Comparison of ENCODE assay signal across 25 cellular contexts in genomic region chr6:90192857-90193256, GRCh38.
A peak's percentile ranks its signal among the peaks of the same experiment; 100 is the strongest.
DNase-seq lines count a peak whose midpoint lies in the region; ATAC-seq, FAIRE-seq and TF ChIP-seq lines count a peak whose summit lies in the region.
"Had no signal": no experiment of that assay in that cellular context is flagged by ENCODE, and none has a peak within 500 bp of the region (broad histone marks: within the 10 kb centered on the region; RNA-seq: fewer than 3 reads in every experiment).

No MANE protein-coding gene starts in this region.

- H3K4me3 Mint-ChIP-seq in activated CD4-positive, alpha-beta T cell treated with anti-CD3 and anti-CD28 coated beads for 36 hours: peak overlapping the region; percentile 16
- no peak overlapping the region for H3K4me3 Mint-ChIP-seq in T-helper 17 cell

- H3K4me2 ChIP-seq in DOHH2 (ENCODE audit: low read length) (peak overlapping the region; percentile 41), keratinocyte (ENCODE audit: control insufficient read depth, extremely low read depth, insufficient read depth, low read depth, low read length) (no peak overlapping the region)
- H3K4me2 ChIP-seq: SK-N-SH had no signal

- dilution Hi-C loops in keratinocyte (cut with MboI; ENCODE audit: extremely low pct_ligation_motif_present, low sequenced_read_pairs): no loop called here

- H3K4me3 ChIP-seq in DOHH2 (ENCODE audit: low read length): peak overlapping the region; percentile 16
- no peak overlapping the region for H3K4me3 ChIP-seq in keratinocyte (ENCODE audit: control insufficient read depth in 2 of 3, extremely low read depth in 1 of 3, insufficient read depth in 2 of 3, low read depth in 1 of 3, low read length in 3 of 3)
- H3K4me3 ChIP-seq: upper lobe of left lung had no signal

- DNase-seq in activated CD4-positive, alpha-beta T cell treated with anti-CD3 and anti-CD28 coated beads for 36 hours: peak; percentile 22
- DNase-seq in activated CD4-positive, alpha-beta T cell treated with anti-CD3 and anti-CD28 coated beads, Interleukin-2, amount 50 U/mL, for 1 hour: no peak
- DNase-seq in T-helper 17 cell (no peak), keratinocyte (ENCODE audit: low read depth, low spot score) (no peak), NCI-H345 treated with DMSO at 0.1 percent for 48 hours (lab: John Stamatoyannopoulos, UW; ENCODE audit: unreplicated experiment) (no peak)
- DNase-seq: activated gamma-delta T cell; BE2C; Caco-2; central memory CD4-positive, alpha-beta T cell; dermis blood vessel endothelial cell; left cardiac atrium; mesendoderm; NCI-H2107; NCI-H526; RPMI8226; SK-N-SH; stimulated activated CD4-positive, alpha-beta T cell treated with anti-CD3 and anti-CD28 coated beads, Interleukin-4, amount 100 ng/mL, for 4 hours; upper lobe of left lung had no signal

- peaks cover 39% of the 10 kb centered on the region for H3K36me3 Mint-ChIP-seq in activated CD4-positive, alpha-beta T cell treated with anti-CD3 and anti-CD28 coated beads for 36 hours (ENCODE audit: low read depth)
- H3K36me3 Mint-ChIP-seq in T-helper 17 cell (ENCODE audit: low read depth): peaks cover 3% of the 10 kb centered on the region

- H3K27me3 ChIP-seq in DOHH2 (ENCODE audit: control insufficient read depth, low read length) (no peaks in the 10 kb centered on the region), keratinocyte (ENCODE audit: control insufficient read depth, extremely low read depth, insufficient read depth, low read length) (no peaks in the 10 kb centered on the region)
- H3K27me3 ChIP-seq: BE2C, upper lobe of left lung had no signal

- POLR2A ChIA-PET in activated CD4-positive, alpha-beta T cell treated with anti-CD3 and anti-CD28 coated beads for 36 hours (lab: Charles Lee): no interaction called here

- ATAC-seq in activated CD4-positive, alpha-beta T cell treated with anti-CD3 and anti-CD28 coated beads for 36 hours: no peak
- ATAC-seq in T-helper 17 cell (no peak), HG02759 (IDR thresholded peaks at IDR 0.05; ENCODE audit: unreplicated experiment) (no peak), HG03469 (IDR thresholded peaks at IDR 0.05; ENCODE audit: unreplicated experiment) (no peak)
- ATAC-seq: activated CD4-positive, CD25-positive, alpha-beta regulatory T cell treated with anti-CD3 and anti-CD28 coated beads, Interleukin-2, amount 50 U/mL, for 24 hours; left cardiac atrium had no signal

- intact Hi-C loops in activated CD4-positive, alpha-beta T cell treated with anti-CD3 and anti-CD28 coated beads for 36 hours (cut with DNase I, micrococcal nuclease): loop anchor here in 1 of 2 experiments (5.0 kb wide), 1 partner anchor 284 kb away; no protein-coding TSS in a partner anchor

- H3K27ac Mint-ChIP-seq in activated CD4-positive, alpha-beta T cell treated with anti-CD3 and anti-CD28 coated beads for 36 hours: peak overlapping the region; percentile 73
- peak overlapping the region; percentile 24 for H3K27ac Mint-ChIP-seq in T-helper 17 cell

- H2AFZ ChIP-seq in keratinocyte (ENCODE audit: control insufficient read depth, low read length): no peak overlapping the region

- H3F3A ChIP-seq in DOHH2 (ENCODE audit: control insufficient read depth, insufficient read depth): peaks cover 43% of the 10 kb centered on the region

- H3K27me3 Mint-ChIP-seq in activated CD4-positive, alpha-beta T cell treated with anti-CD3 and anti-CD28 coated beads for 36 hours: no peaks in the 10 kb centered on the region
- H3K27me3 Mint-ChIP-seq in T-helper 17 cell: no peaks in the 10 kb centered on the region

- CTCF ChIA-PET in activated CD4-positive, alpha-beta T cell treated with anti-CD3 and anti-CD28 coated beads for 36 hours (lab: Charles Lee): interaction anchor here (1.4 kb wide), 1 partner anchor 26 kb away, joined by 3 read pairs; no protein-coding TSS in a partner anchor

- H3K36me3 ChIP-seq in DOHH2 (ENCODE audit: control insufficient read depth, low read length) (peaks cover 92% of the 10 kb centered on the region), keratinocyte (ENCODE audit: control insufficient read depth in 2 of 2, extremely low read depth in 1 of 2, insufficient read depth in 2 of 2, low read length in 2 of 2) (no peaks in the 10 kb centered on the region)
- H3K36me3 ChIP-seq: BE2C, upper lobe of left lung had no signal

- no peaks in the 10 kb centered on the region for H3K9me3 ChIP-seq in DOHH2 (ENCODE audit: control insufficient read depth, insufficient read depth, low read length)
- H3K9me3 ChIP-seq in T-helper 17 cell (ENCODE audit: control insufficient read depth, low read length, poor library complexity, severe bottlenecking): peaks cover 1% of the 10 kb centered on the region
- H3K9me3 ChIP-seq in keratinocyte (ENCODE audit: control insufficient read depth, low read depth, low read length): no peaks in the 10 kb centered on the region
- H3K9me3 ChIP-seq: BE2C, Caco-2, SK-N-SH, upper lobe of left lung had no signal

- H3K27ac ChIP-seq in DOHH2 (ENCODE audit: low read depth, low read length) (peak overlapping the region; percentile 3), keratinocyte (ENCODE audit: control insufficient read depth, insufficient read depth, low read length) (no peak overlapping the region)
- H3K27ac ChIP-seq: HL-60, upper lobe of left lung had no signal

- peaks cover 85% of the 10 kb centered on the region for H3K4me1 Mint-ChIP-seq in activated CD4-positive, alpha-beta T cell treated with anti-CD3 and anti-CD28 coated beads for 36 hours
- peaks cover 15% of the 10 kb centered on the region for H3K4me1 Mint-ChIP-seq in T-helper 17 cell

- H4K20me1 ChIP-seq in DOHH2 (ENCODE audit: control insufficient read depth, insufficient read depth, low read depth, low read length): peaks cover 76% of the 10 kb centered on the region
- no peaks in the 10 kb centered on the region for H4K20me1 ChIP-seq in keratinocyte (ENCODE audit: control insufficient read depth, extremely low read depth, insufficient read depth, low read length)

- H3K9me3 Mint-ChIP-seq in activated CD4-positive, alpha-beta T cell treated with anti-CD3 and anti-CD28 coated beads for 36 hours (ENCODE audit: low read depth): no peaks in the 10 kb centered on the region

- H3K79me2 ChIP-seq in DOHH2 (ENCODE audit: control insufficient read depth, low read length) (peaks cover 100% of the 10 kb centered on the region), keratinocyte (ENCODE audit: control insufficient read depth, insufficient read depth, low read length) (no peaks in the 10 kb centered on the region)

- H3K4me1 ChIP-seq in DOHH2 (ENCODE audit: control insufficient read depth, low read length) (peaks cover 99% of the 10 kb centered on the region), keratinocyte (ENCODE audit: control insufficient read depth, extremely low read depth, insufficient read depth, low read length) (peaks cover 6% of the 10 kb centered on the region)
- H3K4me1 ChIP-seq: Caco-2 had no signal

- no peak for TF ChIP-seq CTCF in DOHH2 (IDR thresholded peaks at IDR 0.05; ENCODE audit: low read depth, low read length, poor library complexity, severe bottlenecking)
- no peak for TF ChIP-seq CTCF in keratinocyte (optimal IDR thresholded peaks at IDR 0.05 in 1 of 3, IDR thresholded peaks at IDR 0.05 in 1 of 3, conservative IDR thresholded peaks at IDR 0.05 in 1 of 3; ENCODE audit: extremely low read depth in 1 of 3, insufficient read depth in 2 of 3, low read length in 3 of 3)

- H3K9me1 ChIP-seq in keratinocyte (ENCODE audit: control insufficient read depth, extremely low read depth, insufficient read depth, low read length): no peaks in the 10 kb centered on the region

- H3K9ac ChIP-seq in keratinocyte (ENCODE audit: control insufficient read depth, extremely low read depth, insufficient read depth, low read length): no peak overlapping the region
- H3K9ac ChIP-seq: SK-N-SH had no signal

- peak; percentile 44 for FAIRE-seq in keratinocyte (lab: Jason Lieb, UNC)
- FAIRE-seq: A204.1, GM19239 had no signal

- H3K9me2 ChIP-seq in DOHH2 (replicated peaks; ENCODE audit: control insufficient read depth, low read length): no peaks in the 10 kb centered on the region
- H3K9me2 ChIP-seq: SK-N-SH had no signal
